ENCODE assay signal across 37 cellular contexts in genomic region chr2:222375798-222376197, GRCh38. TPM values are rescaled to one million over a fixed set of nuclear protein-coding genes. Genes with fewer than 3 reads are reported as not detected.
"Had no signal": no experiment of that assay in that cellular context is flagged by ENCODE, and none has a peak within 500 bp of the region (broad histone marks: within the 10 kb centered on the region; RNA-seq: fewer than 3 reads in every experiment).

No MANE protein-coding gene starts in this region.

- H3K9ac ChIP-seq: KMS-11 had no signal

- DNase-seq: Karpas-422, Kasumi-1, MG63, MM.1S, MV-4-11, NCI-H1048, NCI-H1092, NCI-H1092 treated with DMSO at 0.1 percent for 48 hours, NCI-H1105, NCI-H1105 treated with DMSO at 0.1 percent for 48 hours, NCI-H1417, NCI-H1417 treated with DMSO at 0.1 percent for 48 hours, NCI-H1436, NCI-H1436 treated with DMSO at 0.1 percent for 48 hours, NCI-H146, NCI-H1694, NCI-H1694 treated with DMSO at 0.1 percent for 48 hours, NCI-H187, NCI-H187 treated with DMSO at 0.1 percent for 48 hours, NCI-H1930, NCI-H2029, NCI-H2029 treated with DMSO at 0.1 percent for 48 hours, NCI-H2081, NCI-H2081 treated with DMSO at 0.1 percent for 48 hours, NCI-H2107, NCI-H2171, NCI-H2171 treated with DMSO at 0.1 percent for 48 hours, NCI-H2227 treated with DMSO at 0.1 percent for 48 hours, NCI-H226, NCI-H345, NCI-H446, NCI-H446 treated with DMSO at 0.1 percent for 48 hours, NCI-H510A, NCI-H510A treated with DMSO at 0.1 percent for 48 hours had no signal

- H3K27ac ChIP-seq: KMS-11 had no signal

- H3K36me3 ChIP-seq: MG63 had no signal

- H3K9me3 ChIP-seq: MG63 had no signal

- H3K4me2 ChIP-seq: KMS-11 had no signal

- H3K4me3 ChIP-seq: MG63 had no signal

RNA-seq across cellular contexts. Expression of gene SGPP2, which starts 48.5 kb away (rescaled TPM):
- total RNA-seq: LHCN-M2, NCI-H460 had no signal
